In genomic region chr11:34051349-34052035, GRCh38 we compare ENCODE assay signal across 7 cellular contexts.
DNase-seq lines count a peak whose midpoint lies in the region; ATAC-seq and TF ChIP-seq lines count a peak whose summit lies in the region.

CAPRIN1 (plus strand) TSS chr11:34051731; CDS start chr11:34052421, 690 bp downstream.

- H3K4me3 ChIP-seq in retinal pigment epithelial cell (ENCODE audit: low read length) = peak within 1 kb of the TSS; percentile 95

- no peak for TF ChIP-seq CTCF in retinal pigment epithelial cell (conservative IDR thresholded peaks at IDR 0.05; ENCODE audit: low read depth, low read length)

- ATAC-seq in GM18511 (IDR thresholded peaks at IDR 0.05; ENCODE audit: unreplicated experiment) (peak; percentile 72), HG03025 (IDR thresholded peaks at IDR 0.05; ENCODE audit: low FRiP score, unreplicated experiment) (peak; percentile 53)

- DNase-seq in NCI-H2081 treated with DMSO at 0.1 percent for 48 hours (lab: John Stamatoyannopoulos, UW) = peak; percentile 73
- DNase-seq in T1000 (lab: John Stamatoyannopoulos, UW) = peak; percentile 87
- DNase-seq in astrocyte of the hippocampus (ENCODE audit: low read depth, low spot score) = peak; percentile 95
- DNase-seq in hypothalamus (lab: John Stamatoyannopoulos, UW) = peak; percentile 44 to 96 (median 83)
- DNase-seq in retinal pigment epithelial cell (ENCODE audit: low read depth) = peak; percentile 63

Comparison
In these comparisons a context has a peak if more than half of its experiments do, and no peak if none do; other contexts are left out.
1. Peak in every context shown above with its lines: DNase-seq, ATAC-seq and H3K4me3 ChIP-seq.